Comparison of ENCODE assay signal across 7 cellular contexts in the genomic region with DNA sequence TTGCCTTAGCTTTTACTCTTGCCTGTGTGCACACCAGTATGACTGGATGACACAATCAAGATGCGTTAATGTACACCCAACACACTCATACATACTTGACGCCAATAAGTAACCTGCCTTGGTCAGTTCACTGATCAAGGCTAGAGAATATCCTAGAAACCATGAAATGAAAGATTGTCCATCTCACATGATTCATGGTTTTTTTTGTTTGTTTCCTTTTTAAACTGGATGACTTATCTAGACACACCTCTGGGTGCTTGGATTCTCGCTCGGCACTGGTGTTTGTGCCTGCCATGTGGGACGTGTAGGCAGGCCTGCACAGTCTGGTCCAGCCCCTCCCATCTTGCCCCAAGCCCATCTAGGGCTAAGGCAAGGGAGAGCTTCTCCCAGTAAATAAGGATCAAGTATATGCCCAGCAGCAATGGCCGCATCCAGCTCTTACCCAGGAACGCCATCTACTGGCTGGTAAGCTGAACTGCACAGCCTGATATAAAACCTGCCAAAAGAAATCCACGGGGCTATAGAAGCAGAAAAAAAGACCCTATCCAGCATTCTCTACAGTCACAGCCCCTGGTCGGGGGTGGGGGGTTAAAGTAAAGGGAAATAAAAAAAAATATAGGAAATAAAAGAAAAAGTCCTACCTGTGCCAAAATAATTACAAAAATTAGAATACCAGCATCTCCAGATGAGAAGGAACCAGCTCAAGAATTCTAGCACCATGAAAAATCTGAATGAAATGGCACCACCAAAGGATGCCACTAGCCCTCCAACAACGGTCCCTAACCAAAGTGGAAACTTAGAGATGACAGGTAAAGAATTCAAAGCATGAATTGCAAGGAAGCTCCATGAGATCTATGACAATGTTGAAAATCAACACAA.
DNase-seq lines count a peak whose midpoint lies in the region; ATAC-seq and TF ChIP-seq lines count a peak whose summit lies in the region.

No MANE protein-coding gene starts in this region.

- POLR2A ChIA-PET in SK-N-SH (lab: Yijun Ruan, JAX) = interaction anchor here (1.4 kb wide), 1 partner anchor 18 kb away, joined by 7 read pairs; no protein-coding TSS in a partner anchor

- 34% methylated on average over 10 of the region's 10 CpGs for WGBS in SK-N-SH (ENCODE audit: low lambda C conversion rate)

- H3K4me3 Mint-ChIP-seq in osteocyte (ENCODE audit: unreplicated experiment) = no peak overlapping the region

- H3K27me3 Mint-ChIP-seq in osteocyte (ENCODE audit: unreplicated experiment) = peaks cover 31% of the 10 kb centered on the region

- no peak overlapping the region for H2AFZ ChIP-seq in SK-N-SH (ENCODE audit: low read depth)

- CTCF ChIA-PET in SK-N-SH (lab: Yijun Ruan, JAX) = interaction anchor here (0.6 to 13.4 kb wide), 22 partner anchors 8 to 618 kb away, joined by 3 to 300 read pairs (median 5); no protein-coding TSS in a partner anchor

- no peaks in the 10 kb centered on the region for H3F3A ChIP-seq in SK-N-SH (replicated peaks; ENCODE audit: insufficient read depth)

- peak overlapping the region in 1 of 2 experiments; percentile 51; a peak in 1 of 4 replicates for H3K4me3 ChIP-seq in SK-N-SH (ENCODE audit: low read depth in 2 of 2, low read length in 1 of 2)
- H3K4me3 ChIP-seq in epithelial cell of proximal tubule (ENCODE audit: low read depth, low read length) = no peak overlapping the region

- H3K9me2 ChIP-seq in SK-N-SH = no peaks in the 10 kb centered on the region

- no peaks in the 10 kb centered on the region for H3K4me1 ChIP-seq in SK-N-SH (ENCODE audit: control insufficient read depth in 1 of 2, insufficient read depth in 2 of 2, low read depth in 1 of 2, low read length in 1 of 2)

- no peaks in the 10 kb centered on the region for H3K36me3 ChIP-seq in SK-N-SH (replicated peaks in 1 of 2; ENCODE audit: control insufficient read depth in 1 of 2, insufficient read depth in 2 of 2, low read length in 1 of 2)

- TF ChIP-seq EP300 in SK-N-SH (IDR thresholded peaks at IDR 0.05; ENCODE audit: borderline replicate concordance in 1 of 2, low read depth in 1 of 2, low read length in 1 of 2) = no peak

- peaks cover 9% of the 10 kb centered on the region for H3K9me3 Mint-ChIP-seq in osteocyte (ENCODE audit: unreplicated experiment)

- H3K27ac ChIP-seq in SK-N-SH (ENCODE audit: low read depth in 2 of 2, low read length in 1 of 2) = no peak overlapping the region

- peak; percentile 62 for DNase-seq in ELF-1 (ENCODE audit: low read depth, low spot score)
- peak; percentile 43 for DNase-seq in LoVo (ENCODE audit: low spot score)
- peak; percentile 47 for DNase-seq in SK-N-SH
- peak; percentile 78 for DNase-seq in epithelial cell of proximal tubule (ENCODE audit: low read depth)
- DNase-seq in osteocyte (ENCODE audit: extremely low spot score, unreplicated experiment) = no peak
- DNase-seq in mesenteric fat pad (ENCODE audit: low spot score) = no peak

- TF ChIP-seq RAD21 in SK-N-SH (IDR thresholded peaks at IDR 0.05; ENCODE audit: low read length) = peak; percentile 75

- H3K36me3 Mint-ChIP-seq in osteocyte (ENCODE audit: unreplicated experiment) = no peaks in the 10 kb centered on the region

- H3K4me1 Mint-ChIP-seq in osteocyte (ENCODE audit: unreplicated experiment) = no peaks in the 10 kb centered on the region

- ATAC-seq in GM21390 (IDR thresholded peaks at IDR 0.05; ENCODE audit: unreplicated experiment) = peak; percentile 81

- no peaks in the 10 kb centered on the region for H3K79me2 ChIP-seq in SK-N-SH (ENCODE audit: insufficient read depth)

- no peaks in the 10 kb centered on the region for H4K20me1 ChIP-seq in SK-N-SH (ENCODE audit: insufficient read depth)

- peak; percentile 88 for TF ChIP-seq CTCF in SK-N-SH (IDR thresholded peaks at IDR 0.05)
- TF ChIP-seq CTCF in epithelial cell of proximal tubule (conservative IDR thresholded peaks at IDR 0.05; ENCODE audit: low read depth, low read length) = peak; percentile 96
- TF ChIP-seq CTCF in osteocyte (IDR thresholded peaks at IDR 0.05) = peak; percentile 69

- H3K4me2 ChIP-seq in SK-N-SH = no peak overlapping the region

- H3K27ac Mint-ChIP-seq in osteocyte (ENCODE audit: unreplicated experiment) = no peak overlapping the region

- H3K9me3 ChIP-seq in SK-N-SH = no peaks in the 10 kb centered on the region

- no peaks in the 10 kb centered on the region for H3K27me3 ChIP-seq in SK-N-SH (ENCODE audit: insufficient read depth)

- H3K9ac ChIP-seq in SK-N-SH = no peak overlapping the region

TF ChIP-seq in SK-N-SH, 30 proteins besides CTCF, POLR2A, EP300 and RAD21:
- no peak for TF ChIP-seq TAF1 (IDR thresholded peaks at IDR 0.05; ENCODE audit: borderline replicate concordance, low read depth, low read length)
- TF ChIP-seq NFIC (IDR thresholded peaks at IDR 0.05; ENCODE audit: borderline replicate concordance) = no peak
- TF ChIP-seq, protein P1, sequence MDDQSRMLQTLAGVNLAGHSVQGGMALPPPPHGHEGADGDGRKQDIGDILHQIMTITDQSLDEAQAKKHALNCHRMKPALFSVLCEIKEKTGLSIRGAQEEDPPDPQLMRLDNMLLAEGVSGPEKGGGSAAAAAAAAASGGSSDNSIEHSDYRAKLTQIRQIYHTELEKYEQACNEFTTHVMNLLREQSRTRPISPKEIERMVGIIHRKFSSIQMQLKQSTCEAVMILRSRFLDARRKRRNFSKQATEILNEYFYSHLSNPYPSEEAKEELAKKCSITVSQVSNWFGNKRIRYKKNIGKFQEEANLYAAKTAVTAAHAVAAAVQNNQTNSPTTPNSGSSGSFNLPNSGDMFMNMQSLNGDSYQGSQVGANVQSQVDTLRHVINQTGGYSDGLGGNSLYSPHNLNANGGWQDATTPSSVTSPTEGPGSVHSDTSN (IDR thresholded peaks at IDR 0.05) = no peak
- TF ChIP-seq, protein P2, sequence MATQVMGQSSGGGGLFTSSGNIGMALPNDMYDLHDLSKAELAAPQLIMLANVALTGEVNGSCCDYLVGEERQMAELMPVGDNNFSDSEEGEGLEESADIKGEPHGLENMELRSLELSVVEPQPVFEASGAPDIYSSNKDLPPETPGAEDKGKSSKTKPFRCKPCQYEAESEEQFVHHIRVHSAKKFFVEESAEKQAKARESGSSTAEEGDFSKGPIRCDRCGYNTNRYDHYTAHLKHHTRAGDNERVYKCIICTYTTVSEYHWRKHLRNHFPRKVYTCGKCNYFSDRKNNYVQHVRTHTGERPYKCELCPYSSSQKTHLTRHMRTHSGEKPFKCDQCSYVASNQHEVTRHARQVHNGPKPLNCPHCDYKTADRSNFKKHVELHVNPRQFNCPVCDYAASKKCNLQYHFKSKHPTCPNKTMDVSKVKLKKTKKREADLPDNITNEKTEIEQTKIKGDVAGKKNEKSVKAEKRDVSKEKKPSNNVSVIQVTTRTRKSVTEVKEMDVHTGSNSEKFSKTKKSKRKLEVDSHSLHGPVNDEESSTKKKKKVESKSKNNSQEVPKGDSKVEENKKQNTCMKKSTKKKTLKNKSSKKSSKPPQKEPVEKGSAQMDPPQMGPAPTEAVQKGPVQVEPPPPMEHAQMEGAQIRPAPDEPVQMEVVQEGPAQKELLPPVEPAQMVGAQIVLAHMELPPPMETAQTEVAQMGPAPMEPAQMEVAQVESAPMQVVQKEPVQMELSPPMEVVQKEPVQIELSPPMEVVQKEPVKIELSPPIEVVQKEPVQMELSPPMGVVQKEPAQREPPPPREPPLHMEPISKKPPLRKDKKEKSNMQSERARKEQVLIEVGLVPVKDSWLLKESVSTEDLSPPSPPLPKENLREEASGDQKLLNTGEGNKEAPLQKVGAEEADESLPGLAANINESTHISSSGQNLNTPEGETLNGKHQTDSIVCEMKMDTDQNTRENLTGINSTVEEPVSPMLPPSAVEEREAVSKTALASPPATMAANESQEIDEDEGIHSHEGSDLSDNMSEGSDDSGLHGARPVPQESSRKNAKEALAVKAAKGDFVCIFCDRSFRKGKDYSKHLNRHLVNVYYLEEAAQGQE (IDR thresholded peaks at IDR 0.05; ENCODE audit: low read depth, low read length) = no peak
- TF ChIP-seq TCF12 (IDR thresholded peaks at IDR 0.05) = no peak
- TF ChIP-seq, protein P3, sequence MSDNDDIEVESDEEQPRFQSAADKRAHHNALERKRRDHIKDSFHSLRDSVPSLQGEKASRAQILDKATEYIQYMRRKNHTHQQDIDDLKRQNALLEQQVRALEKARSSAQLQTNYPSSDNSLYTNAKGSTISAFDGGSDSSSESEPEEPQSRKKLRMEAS (IDR thresholded peaks at IDR 0.05; ENCODE audit: low read depth) = no peak
- TF ChIP-seq SIN3A (IDR thresholded peaks at IDR 0.05; ENCODE audit: borderline replicate concordance, low read depth, low read length) = no peak
- no peak for TF ChIP-seq FOXJ3 (CRISPR knock-in tag; IDR thresholded peaks at IDR 0.05)
- peak; percentile 61 for TF ChIP-seq SMC3 (IDR thresholded peaks at IDR 0.05; ENCODE audit: low read depth, low read length)
- no peak for TF ChIP-seq TEAD4 (IDR thresholded peaks at IDR 0.05; ENCODE audit: borderline replicate concordance, insufficient read depth)
- TF ChIP-seq YY1 (IDR thresholded peaks at IDR 0.05; ENCODE audit: low read depth) = peak; percentile 67; the same call in 1 of the 2 replicates
TF ChIP-seq in SK-N-SH: peak in this region for 2.

Comparison
In these comparisons a context has a peak if more than half of its experiments do, and no peak if none do; other contexts are left out.
1. DNase-seq: peak in ELF-1 (single experiment), LoVo (single experiment), SK-N-SH (single experiment) and epithelial cell of proximal tubule (single experiment); none in osteocyte (single experiment) and mesenteric fat pad (single experiment).
2. Peak in every context shown above with its lines, with median percentiles within 50 percentile points of each other: CTCF ChIP-seq.